In genomic region chr19:51338563-51339312, GRCh38 we compare ENCODE assay signal across 8 cellular contexts. TPM values are rescaled to one million over a fixed set of nuclear protein-coding genes. Genes with fewer than 3 reads are reported as not detected.
DNase-seq lines count a peak whose midpoint lies in the region; ATAC-seq lines count a peak whose summit lies in the region.

No MANE protein-coding gene starts in this region.

- no peak overlapping the region for H3K27ac ChIP-seq in substantia nigra (ENCODE audit: low read depth, low read length, poor library complexity, severe bottlenecking)

- DNase-seq in COLO668 (lab: John Stamatoyannopoulos, UW; ENCODE audit: unreplicated experiment) = peak; percentile 78
- peak in 74 of 76 experiments; percentile 31 to 99 (median 82) for DNase-seq in HUDEP-2 (lab: John Stamatoyannopoulos, UW; ENCODE audit: unreplicated experiment in 76 of 76)
- DNase-seq in SK-MEL-5 (ENCODE audit: low read depth, low spot score) = peak; percentile 78
- DNase-seq in activated naive CD4-positive, alpha-beta T cell treated with Interleukin-2 at 50 U/mL for 16 hours = peak; percentile 89
- DNase-seq in globus pallidus (ENCODE audit: low spot score) = peak; percentile 54
- peak; percentile 60 for DNase-seq in occipital lobe (lab: John Stamatoyannopoulos, UW)
- peak in 41 of 49 donors; percentile 10 to 82 (median 58) for DNase-seq in substantia nigra (lab: John Stamatoyannopoulos, UW)

- in situ Hi-C loops in SK-MEL-5 (cut with HindIII; ENCODE audit: low pct_unique_long_range_greater_than_20kb, low sequenced_read_pairs) = no loop called here

- ATAC-seq in GM19463 (IDR thresholded peaks at IDR 0.05; ENCODE audit: unreplicated experiment) = peak; percentile 69

RNA-seq across cellular contexts. Expression of gene VSIG10L, which starts 3.2 kb away (rescaled TPM):
- total RNA-seq in SK-MEL-5 (2014; rRNA removed; shearing (Covaris generic)) = 0.75 and 0.77 TPM in 2 replicates
- 3.9 and 4.1 TPM in 2 replicates for polyA plus RNA-seq in SK-MEL-5 (2015; cell fraction: cytosol; rRNA removed)
- 5.9 and 7.9 TPM in 2 replicates for polyA plus RNA-seq in SK-MEL-5 (2015; cell fraction: nucleus; rRNA removed)
- 0.62 TPM for total RNA-seq in occipital lobe

RNA-seq across cellular contexts. Expression of gene IGLON5, which starts 27.3 kb away (rescaled TPM):
- 0.11 TPM in 1 of 2 replicates, not detected in the other for total RNA-seq in SK-MEL-5 (2014; rRNA removed; shearing (Covaris generic))
- polyA plus RNA-seq in SK-MEL-5 (2015; cell fraction: cytosol; rRNA removed) = 0.15 TPM in 1 of 2 replicates, not detected in the other
- polyA plus RNA-seq in SK-MEL-5 (2015; cell fraction: nucleus; rRNA removed) = not detected in 2 replicates
- 3.0 TPM for total RNA-seq in occipital lobe

RNA-seq across cellular contexts. Expression of gene ETFB, which starts 27.4 kb away (rescaled TPM):
- 127 and 138 TPM in 2 replicates for total RNA-seq in SK-MEL-5 (2014; rRNA removed; shearing (Covaris generic))
- polyA plus RNA-seq in SK-MEL-5 (2015; cell fraction: cytosol; rRNA removed) = 111 and 161 TPM in 2 replicates
- polyA plus RNA-seq in SK-MEL-5 (2015; cell fraction: nucleus; rRNA removed) = 32.0 and 49.9 TPM in 2 replicates
- 49.8 TPM for total RNA-seq in occipital lobe

RNA-seq across cellular contexts. Expression of gene CLDND2, which starts 30.1 kb away (rescaled TPM):
- total RNA-seq in SK-MEL-5 (2014; rRNA removed; shearing (Covaris generic)) = not detected in 2 replicates
- not detected in 2 replicates for polyA plus RNA-seq in SK-MEL-5 (2015; cell fraction: cytosol; rRNA removed)
- polyA plus RNA-seq in SK-MEL-5 (2015; cell fraction: nucleus; rRNA removed) = not detected in 2 replicates
- total RNA-seq in occipital lobe = not detected

RNA-seq across cellular contexts. Expression of gene NKG7, which starts 33.7 kb away (rescaled TPM):
- not detected in 2 replicates for total RNA-seq in SK-MEL-5 (2014; rRNA removed; shearing (Covaris generic))
- not detected in 2 replicates for polyA plus RNA-seq in SK-MEL-5 (2015; cell fraction: cytosol; rRNA removed)
- polyA plus RNA-seq in SK-MEL-5 (2015; cell fraction: nucleus; rRNA removed) = not detected in 2 replicates
- total RNA-seq in occipital lobe = not detected
